8 cellular contexts compared by ENCODE assay signal in genomic region chr14:55807059-55807499, GRCh38.
A peak's percentile ranks its signal among the peaks of the same experiment; 100 is the strongest.
DNase-seq lines count a peak whose midpoint lies in the region; ATAC-seq, FAIRE-seq and TF ChIP-seq lines count a peak whose summit lies in the region.

No MANE protein-coding gene starts in this region.

- H3K9me3 Mint-ChIP-seq in activated CD4-positive, alpha-beta T cell treated with anti-CD3 and anti-CD28 coated beads, Interleukin-2, amount 10 ng/mL, durations not matched to agents 24 days and 14 days, result peaks cover 39% of the 10 kb centered on the region
- H3K9me3 Mint-ChIP-seq in stimulated activated naive B cell treated with anti-CD40 and anti-IgM and Interleukin-4, amounts not matched to agents 10 μg/mL and 1 μg/mL and 100 μg/mL, for 72 hours, result peaks cover 0 to 3% of the 10 kb centered on the region in 2 donors
- H3K9me3 Mint-ChIP-seq in glutamatergic neuron (ENCODE audit: unreplicated experiment), result peaks cover 2% of the 10 kb centered on the region
- H3K9me3 Mint-ChIP-seq in HFFc6, result peaks cover 5% of the 10 kb centered on the region; the same call in 1 of the 2 replicates

- H3K27ac Mint-ChIP-seq in activated CD4-positive, alpha-beta T cell treated with anti-CD3 and anti-CD28 coated beads, Interleukin-2, amount 10 ng/mL, durations not matched to agents 24 days and 14 days, result peak overlapping the region; percentile 84
- no peak overlapping the region for H3K27ac Mint-ChIP-seq in stimulated activated naive B cell treated with anti-CD40 and anti-IgM and Interleukin-4, amounts not matched to agents 10 μg/mL and 1 μg/mL and 100 μg/mL, for 72 hours
- no peak overlapping the region for H3K27ac Mint-ChIP-seq in glutamatergic neuron (ENCODE audit: unreplicated experiment)
- no peak overlapping the region for H3K27ac Mint-ChIP-seq in HFFc6

- H3K36me3 ChIP-seq in mucosa of descending colon (ENCODE audit: low read depth), result no peaks in the 10 kb centered on the region

- no peaks in the 10 kb centered on the region for H3K27me3 Mint-ChIP-seq in activated CD4-positive, alpha-beta T cell treated with anti-CD3 and anti-CD28 coated beads, Interleukin-2, amount 10 ng/mL, durations not matched to agents 24 days and 14 days
- H3K27me3 Mint-ChIP-seq in stimulated activated naive B cell treated with anti-CD40 and anti-IgM and Interleukin-4, amounts not matched to agents 10 μg/mL and 1 μg/mL and 100 μg/mL, for 72 hours, result peaks cover 20 to 30% of the 10 kb centered on the region in 2 donors
- H3K27me3 Mint-ChIP-seq in glutamatergic neuron (ENCODE audit: unreplicated experiment), result peaks cover 2% of the 10 kb centered on the region
- H3K27me3 Mint-ChIP-seq in HFFc6 (ENCODE audit: insufficient read depth), result peaks cover 4% of the 10 kb centered on the region

- H3K4me1 ChIP-seq in mucosa of descending colon (ENCODE audit: low read depth), result peaks cover 17% of the 10 kb centered on the region

- intact Hi-C loops in activated CD4-positive, alpha-beta T cell treated with anti-CD3 and anti-CD28 coated beads, Interleukin-2, amount 10 ng/mL, durations not matched to agents 24 days and 14 days (cut with micrococcal nuclease), result loop anchor here (2.0 kb wide), 1 partner anchor 44 kb away; no protein-coding TSS in a partner anchor
- intact Hi-C loops in mucosa of descending colon (cut with DNase I, micrococcal nuclease), result no loop called here

- ATAC-seq in GM21360 (IDR thresholded peaks at IDR 0.05; ENCODE audit: unreplicated experiment) (peak; percentile 61), mucosa of descending colon (peak; percentile 92)
- ATAC-seq in stimulated activated naive B cell treated with anti-CD40 and anti-IgM and Interleukin-4, amounts not matched to agents 10 μg/mL and 1 μg/mL and 100 μg/mL, for 72 hours (replicated peaks), result peak; percentile 59 to 73

- peaks cover 53% of the 10 kb centered on the region for H3K4me1 Mint-ChIP-seq in activated CD4-positive, alpha-beta T cell treated with anti-CD3 and anti-CD28 coated beads, Interleukin-2, amount 10 ng/mL, durations not matched to agents 24 days and 14 days
- H3K4me1 Mint-ChIP-seq in stimulated activated naive B cell treated with anti-CD40 and anti-IgM and Interleukin-4, amounts not matched to agents 10 μg/mL and 1 μg/mL and 100 μg/mL, for 72 hours, result peaks cover 6 to 7% of the 10 kb centered on the region in 2 donors
- H3K4me1 Mint-ChIP-seq in glutamatergic neuron (ENCODE audit: low read depth, unreplicated experiment), result no peaks in the 10 kb centered on the region
- peaks cover 9% of the 10 kb centered on the region; the same call in 1 of the 2 replicates for H3K4me1 Mint-ChIP-seq in HFFc6 (ENCODE audit: low read depth)

- peak; percentile 62 for FAIRE-seq in colon (lab: Jason Lieb, UNC)

- no peak for TF ChIP-seq CTCF in mucosa of descending colon (IDR thresholded peaks at IDR 0.05)
- TF ChIP-seq CTCF in glutamatergic neuron (IDR thresholded peaks at IDR 0.05; ENCODE audit: partially characterized antibody, unreplicated experiment), result no peak
- no peak for TF ChIP-seq CTCF in HFFc6 (IDR thresholded peaks at IDR 0.05)

- peaks cover 37% of the 10 kb centered on the region for H3K36me3 Mint-ChIP-seq in activated CD4-positive, alpha-beta T cell treated with anti-CD3 and anti-CD28 coated beads, Interleukin-2, amount 10 ng/mL, durations not matched to agents 24 days and 14 days (ENCODE audit: low read depth)
- no peaks in the 10 kb centered on the region for H3K36me3 Mint-ChIP-seq in stimulated activated naive B cell treated with anti-CD40 and anti-IgM and Interleukin-4, amounts not matched to agents 10 μg/mL and 1 μg/mL and 100 μg/mL, for 72 hours
- peaks cover 10% of the 10 kb centered on the region for H3K36me3 Mint-ChIP-seq in glutamatergic neuron (ENCODE audit: unreplicated experiment)
- no peaks in the 10 kb centered on the region for H3K36me3 Mint-ChIP-seq in HFFc6 (ENCODE audit: low read depth)

- peak overlapping the region; percentile 53 for H3K4me3 Mint-ChIP-seq in activated CD4-positive, alpha-beta T cell treated with anti-CD3 and anti-CD28 coated beads, Interleukin-2, amount 10 ng/mL, durations not matched to agents 24 days and 14 days
- H3K4me3 Mint-ChIP-seq in stimulated activated naive B cell treated with anti-CD40 and anti-IgM and Interleukin-4, amounts not matched to agents 10 μg/mL and 1 μg/mL and 100 μg/mL, for 72 hours, result no peak overlapping the region
- H3K4me3 Mint-ChIP-seq in glutamatergic neuron (ENCODE audit: unreplicated experiment), result no peak overlapping the region
- no peak overlapping the region for H3K4me3 Mint-ChIP-seq in HFFc6

- no peaks in the 10 kb centered on the region for H3K9me3 ChIP-seq in mucosa of descending colon

- H3K4me3 ChIP-seq in mucosa of descending colon, result no peak overlapping the region

- peak; percentile 91 for DNase-seq in NCI-H1105 (lab: John Stamatoyannopoulos, UW)
- peak; percentile 93 for DNase-seq in activated CD4-positive, alpha-beta T cell treated with anti-CD3 and anti-CD28 coated beads, Interleukin-2, amount 10 ng/mL, durations not matched to agents 24 days and 14 days
- peak; percentile 92 to 99 (median 92) for DNase-seq in mucosa of descending colon
- peak; percentile 5 for DNase-seq in stimulated activated naive B cell treated with anti-CD40 and anti-IgM and Interleukin-4, amounts not matched to agents 10 μg/mL and 1 μg/mL and 100 μg/mL, for 72 hours
- no peak for DNase-seq in glutamatergic neuron
- no peak for DNase-seq in HFFc6

Comparison
In these comparisons a context has a peak if more than half of its experiments do, and no peak if none do; other contexts are left out.
1. DNase-seq: peak in NCI-H1105 (single experiment), activated CD4-positive, alpha-beta T cell treated with anti-CD3 and anti-CD28 coated beads, Interleukin-2, amount 10 ng/mL, durations not matched to agents 24 days and 14 days (single experiment), mucosa of descending colon (3 of 3) and stimulated activated naive B cell treated with anti-CD40 and anti-IgM and Interleukin-4, amounts not matched to agents 10 μg/mL and 1 μg/mL and 100 μg/mL, for 72 hours (single experiment); none in glutamatergic neuron (single experiment) and HFFc6 (single experiment).
2. Peak in every context shown above with its lines, with median percentiles within 50 percentile points of each other: ATAC-seq.